Comparison of ENCODE assay signal across 17 cellular contexts in genomic region chr10:3425261-3425660, GRCh38.
DNase-seq lines count a peak whose midpoint lies in the region; ATAC-seq and TF ChIP-seq lines count a peak whose summit lies in the region.
"Had no signal": no experiment of that assay in that cellular context is flagged by ENCODE, and none has a peak within 500 bp of the region (broad histone marks: within the 10 kb centered on the region; RNA-seq: fewer than 3 reads in every experiment).

No MANE protein-coding gene starts in this region.

- CTCF ChIA-PET in HCT116 (lab: Charles Lee): no interaction called here
- CTCF ChIA-PET in CD8-positive, alpha-beta memory T cell (lab: Charles Lee): no interaction called here

- no peaks in the 10 kb centered on the region for H3K27me3 ChIP-seq in BLaER1
- H3K27me3 ChIP-seq in HCT116 (ENCODE audit: insufficient read depth, low read length): no peaks in the 10 kb centered on the region
- H3K27me3 ChIP-seq in colonic mucosa: no peaks in the 10 kb centered on the region
- no peaks in the 10 kb centered on the region for H3K27me3 ChIP-seq in CD8-positive, alpha-beta memory T cell (ENCODE audit: insufficient read depth, low read length, poor library complexity, severe bottlenecking)

- no peaks in the 10 kb centered on the region for H3K27me3 Mint-ChIP-seq in osteocyte (ENCODE audit: unreplicated experiment)
- H3K27me3 Mint-ChIP-seq in CD8-positive, alpha-beta memory T cell: peaks cover 16 to 22% of the 10 kb centered on the region in 2 donors

- H3K79me2 ChIP-seq in HCT116 (ENCODE audit: insufficient read depth, low read length): no peaks in the 10 kb centered on the region

- H3K9me3 Mint-ChIP-seq in osteocyte (ENCODE audit: unreplicated experiment): no peaks in the 10 kb centered on the region
- peaks cover 0 to 7% (median 6%) of the 10 kb centered on the region in 5 donors for H3K9me3 Mint-ChIP-seq in CD8-positive, alpha-beta memory T cell

- no peaks in the 10 kb centered on the region for H3K36me3 Mint-ChIP-seq in osteocyte (ENCODE audit: unreplicated experiment)
- H3K36me3 Mint-ChIP-seq in CD8-positive, alpha-beta memory T cell: peaks cover 0 to 5% (median 0%) of the 10 kb centered on the region in 3 donors

- RAD21 ChIA-PET in HCT116 (lab: Charles Lee; ENCODE audit: low non-redundant PET in 1 of 2, low total read pairs in 2 of 2, uncharacterized antibody in 2 of 2, unreplicated experiment in 2 of 2): no interaction called here

- intact Hi-C loops in HCT116 (cut with micrococcal nuclease) (no loop called here), colonic mucosa (cut with DNase I) (no loop called here)

- no peak for TF ChIP-seq RAD21 in HCT116 (IDR thresholded peaks at IDR 0.05; ENCODE audit: low read depth)

- H3K4me3 ChIP-seq in BLaER1 (no peak overlapping the region), HCT116 (replicated peaks in 1 of 2; ENCODE audit: low read depth in 1 of 2, low read length in 2 of 2) (peak overlapping the region in 1 of 2 experiments; percentile 62; a peak in 1 of 4 replicates), colonic mucosa (no peak overlapping the region)
- no peak overlapping the region for H3K4me3 ChIP-seq in CD8-positive, alpha-beta memory T cell (ENCODE audit: low read length)
- H3K4me3 ChIP-seq: HAP-1 had no signal

- peaks cover 51% of the 10 kb centered on the region for H3K4me1 Mint-ChIP-seq in osteocyte (ENCODE audit: unreplicated experiment)
- H3K4me1 Mint-ChIP-seq in CD8-positive, alpha-beta memory T cell: peaks cover 11 to 18% (median 14%) of the 10 kb centered on the region in 3 donors

- POLR2A ChIA-PET in HCT116 (lab: Charles Lee): no interaction called here
- POLR2A ChIA-PET in CD8-positive, alpha-beta memory T cell (lab: Charles Lee): no interaction called here

- TF ChIP-seq POLR2A in HCT116 (IDR thresholded peaks at IDR 0.05; ENCODE audit: borderline replicate concordance, extremely low read depth, insufficient read depth, insufficient read length): no peak

- H3K36me3 ChIP-seq in BLaER1: no peaks in the 10 kb centered on the region
- H3K36me3 ChIP-seq in HCT116 (ENCODE audit: control insufficient read depth in 1 of 2, insufficient read depth in 2 of 2, low read length in 2 of 2): no peaks in the 10 kb centered on the region
- H3K36me3 ChIP-seq in colonic mucosa: no peaks in the 10 kb centered on the region
- H3K36me3 ChIP-seq in CD8-positive, alpha-beta memory T cell (ENCODE audit: insufficient read depth, low read length): no peaks in the 10 kb centered on the region
- H3K36me3 ChIP-seq: HAP-1 had no signal

- H3K27ac ChIP-seq in BLaER1 (no peak overlapping the region), HCT116 (ENCODE audit: low read depth, low read length) (peak overlapping the region; percentile 11; the same call in 1 of the 2 replicates), colonic mucosa (peak overlapping the region; percentile 49)
- H3K27ac ChIP-seq in CD8-positive, alpha-beta memory T cell (ENCODE audit: low read depth, low read length): no peak overlapping the region
- H3K27ac ChIP-seq: HL-60 had no signal

- no TSS peak for BruUV-seq in HCT116 (replicated peaks; lab: Mats Ljungman, UMichigan)

- H3K9me2 ChIP-seq in HCT116 (ENCODE audit: insufficient read depth): no peaks in the 10 kb centered on the region

- H3K9me3 ChIP-seq in BLaER1 (peaks cover 25% of the 10 kb centered on the region), HCT116 (ENCODE audit: control insufficient read depth in 1 of 2, insufficient read depth in 1 of 2, low read depth in 1 of 2, low read length in 2 of 2) (no peaks in the 10 kb centered on the region), colonic mucosa (no peaks in the 10 kb centered on the region)
- no peaks in the 10 kb centered on the region for H3K9me3 ChIP-seq in CD8-positive, alpha-beta memory T cell (ENCODE audit: low read length)
- H3K9me3 ChIP-seq: Caco-2, HAP-1 had no signal

- no peak overlapping the region for H3K4me3 Mint-ChIP-seq in osteocyte (ENCODE audit: unreplicated experiment)
- H3K4me3 Mint-ChIP-seq in CD8-positive, alpha-beta memory T cell: no peak overlapping the region
- H3K4me3 Mint-ChIP-seq: IgD-negative memory B cell had no signal

- no peaks in the 10 kb centered on the region for H4K20me1 ChIP-seq in BLaER1
- no peaks in the 10 kb centered on the region for H4K20me1 ChIP-seq in HCT116 (ENCODE audit: insufficient read depth)

- H2AFZ ChIP-seq in HCT116 (ENCODE audit: low read depth, low read length, poor library complexity, severe bottlenecking): peak overlapping the region; percentile 78

- H3K4me2 ChIP-seq in BLaER1: peak overlapping the region; percentile 89
- H3K4me2 ChIP-seq in HCT116 (ENCODE audit: low read length): peak overlapping the region; percentile 89

- ATAC-seq in HCT116 (no peak), GM21619 (IDR thresholded peaks at IDR 0.05; ENCODE audit: unreplicated experiment) (no peak)

- H3K9ac ChIP-seq in BLaER1: no peak overlapping the region
- H3K9ac ChIP-seq in HCT116 (ENCODE audit: low read length): no peak overlapping the region
- no peak overlapping the region for H3K9ac ChIP-seq in colonic mucosa (ENCODE audit: low read depth in 2 of 2, low read length in 2 of 2)

- TF ChIP-seq CTCF in HCT116 (IDR thresholded peaks at IDR 0.05 in 2 of 3, conservative IDR thresholded peaks at IDR 0.05 in 1 of 3; ENCODE audit: borderline replicate concordance in 1 of 3, insufficient read depth in 1 of 3, low read depth in 2 of 3, low read length in 2 of 3): no peak
- no peak for TF ChIP-seq CTCF in colonic mucosa (IDR thresholded peaks at IDR 0.05)
- no peak for TF ChIP-seq CTCF in osteocyte (IDR thresholded peaks at IDR 0.05)

- peaks cover 59% of the 10 kb centered on the region for H3K4me1 ChIP-seq in BLaER1
- H3K4me1 ChIP-seq in HCT116 (ENCODE audit: control insufficient read depth in 1 of 2, insufficient read depth in 2 of 2, low read length in 2 of 2): peaks cover 25 to 36% of the 10 kb centered on the region in 2 experiments
- peaks cover 15% of the 10 kb centered on the region for H3K4me1 ChIP-seq in colonic mucosa
- peaks cover 5% of the 10 kb centered on the region for H3K4me1 ChIP-seq in CD8-positive, alpha-beta memory T cell (ENCODE audit: insufficient read depth, low read length)
- H3K4me1 ChIP-seq: HAP-1 had no signal

- peak overlapping the region; percentile 84 for H3K27ac Mint-ChIP-seq in osteocyte (ENCODE audit: unreplicated experiment)
- no peak overlapping the region for H3K27ac Mint-ChIP-seq in CD8-positive, alpha-beta memory T cell
- H3K27ac Mint-ChIP-seq: IgD-negative memory B cell had no signal

- DNase-seq in HCT116 (ENCODE audit: low read depth, low spot score) (no peak), colonic mucosa (no peak), osteocyte (ENCODE audit: extremely low spot score, unreplicated experiment) (no peak), activated T-cell treated with anti-CD3 and anti-CD28 coated beads for 4 hours (no peak)
- no peak for DNase-seq in CD8-positive, alpha-beta memory T cell
- DNase-seq: AML-193; Caco-2; GDM1; Karpas-422; NCI-H446 treated with DMSO at 0.1 percent for 48 hours; NK-92 treated with Interleukin-12 subunit alpha and Interleukin-12 subunit beta, amount 100 ng/mL, for 24 hours; Right ventricle myocardium superior had no signal

TF ChIP-seq in HCT116, 20 proteins besides CTCF, POLR2A, EP300 and RAD21:
- TF ChIP-seq POLR2AphosphoS5 (IDR thresholded peaks at IDR 0.05; ENCODE audit: low read depth, low read length) (no peak), SRF (IDR thresholded peaks at IDR 0.05; ENCODE audit: low read depth) (no peak), TCF7L2 (IDR thresholded peaks at IDR 0.05; ENCODE audit: borderline replicate concordance, extremely low read depth, insufficient read depth, insufficient read length) (no peak)
TF ChIP-seq in HCT116: peak in this region for 0.

Comparison
In these comparisons a context has a peak if more than half of its experiments do, and no peak if none do; other contexts are left out.
1. H3K27ac ChIP-seq: peak in HCT116 (single experiment) and colonic mucosa (single experiment); none in BLaER1 (single experiment) and CD8-positive, alpha-beta memory T cell (single experiment).